ENCODE assay signal across 1 cellular context in the genomic region with DNA sequence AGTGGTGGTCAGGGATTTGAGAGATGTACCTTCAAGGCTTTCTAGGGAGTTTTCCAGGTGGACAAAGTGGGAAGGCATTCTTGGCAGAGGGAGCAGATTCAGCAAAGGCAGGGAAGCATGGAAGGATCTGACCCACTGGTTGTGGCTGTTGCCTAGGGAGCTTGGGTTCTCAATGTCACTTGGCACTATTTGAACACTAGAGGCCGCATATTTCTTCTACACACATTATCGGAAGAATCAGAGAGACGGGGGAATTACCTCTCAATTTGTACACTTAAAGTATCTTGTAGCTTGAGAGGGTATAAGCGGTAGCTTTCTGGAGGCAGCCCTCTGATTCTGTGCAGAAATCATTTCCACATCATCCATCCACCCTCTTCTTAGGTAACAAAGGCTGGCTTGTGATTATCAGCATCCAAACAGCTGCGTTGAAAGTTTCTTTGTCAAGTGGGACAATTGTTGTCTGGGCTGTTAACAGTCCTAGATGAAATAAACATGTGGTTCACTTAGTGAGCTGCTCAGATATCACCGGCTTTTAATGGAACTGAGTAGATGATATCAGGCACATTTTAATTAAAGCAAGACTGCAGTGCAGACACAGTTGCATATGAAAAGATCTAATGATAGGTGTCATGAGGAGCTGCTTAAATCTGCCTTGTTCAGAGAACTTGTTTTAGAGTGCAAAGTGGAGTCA.
TF ChIP-seq lines count a peak whose summit lies in the region.

No MANE protein-coding gene starts in this region.

TF ChIP-seq in HCT116, 20 proteins besides CTCF, POLR2A, EP300 and RAD21 (continued from another document):
- no peak for TF ChIP-seq ZBTB33 (IDR thresholded peaks at IDR 0.05; ENCODE audit: extremely low read depth, insufficient replicate concordance, low read length)
- no peak for TF ChIP-seq TCF7L2 (IDR thresholded peaks at IDR 0.05; ENCODE audit: borderline replicate concordance, extremely low read depth, insufficient read depth, insufficient read length)
